8 cellular contexts compared by ENCODE assay signal in the genomic region with DNA sequence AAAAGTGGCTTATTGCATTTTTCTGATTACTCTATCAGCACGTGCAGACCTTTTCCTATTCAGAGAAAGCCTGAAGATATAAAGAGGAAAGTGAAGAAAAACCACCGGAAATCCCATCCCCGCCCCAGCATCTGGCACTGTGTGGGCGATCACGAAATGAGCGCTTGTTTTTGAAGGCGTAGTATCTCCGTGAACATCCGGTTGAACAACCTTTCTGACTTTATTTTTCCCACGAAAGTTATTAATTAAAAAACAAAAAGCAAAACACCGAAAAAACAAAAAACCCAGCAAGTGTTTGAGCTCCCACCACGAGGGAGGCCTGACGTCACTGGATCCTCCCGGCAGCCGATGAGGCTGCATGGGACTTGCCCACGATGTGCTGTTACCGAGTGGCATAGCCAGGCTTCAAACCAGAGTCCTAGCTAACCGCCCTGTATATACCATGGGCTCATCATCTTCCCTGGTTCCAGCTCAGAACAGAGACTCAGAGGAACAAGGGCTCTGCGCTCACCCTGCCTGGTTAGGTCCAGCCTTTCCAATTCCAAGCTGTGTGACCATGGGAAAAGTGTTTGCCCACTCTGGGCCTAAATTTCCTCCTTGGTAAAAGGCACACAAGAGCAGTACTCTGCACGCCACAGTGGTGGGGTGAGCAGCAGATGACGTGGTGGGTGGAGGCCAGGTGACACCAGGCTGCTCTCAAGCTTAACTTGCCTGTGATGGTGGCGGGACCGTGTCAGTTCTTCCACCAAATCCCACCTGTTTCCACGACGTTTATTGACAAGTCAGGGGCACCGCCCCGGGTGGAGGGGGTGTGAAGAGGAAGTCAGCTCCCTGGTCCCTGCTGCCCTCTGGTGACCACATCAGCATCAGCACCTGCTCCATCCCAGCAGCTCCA. TPM values are rescaled to one million over a fixed set of nuclear protein-coding genes. Genes with fewer than 3 reads are reported as not detected.
DNase-seq lines count a peak whose midpoint lies in the region; ATAC-seq and TF ChIP-seq lines count a peak whose summit lies in the region.

No MANE protein-coding gene starts in this region.

- 24 to 34% (median 27%) methylated on average over 22 to 27 of the region's 27 CpGs for WGBS in heart left ventricle, 4 donors

- H3K36me3 ChIP-seq in KMS-11 (ENCODE audit: insufficient read depth) (no peaks in the 10 kb centered on the region), heart left ventricle (peaks cover 0 to 17% (median 8%) of the 10 kb centered on the region in 9 donors), uterus (no peaks in the 10 kb centered on the region)

- peak overlapping the region; percentile 43 for H2AFZ ChIP-seq in KMS-11 (ENCODE audit: low read depth)

- peaks cover 0 to 9% (median 0%) of the 10 kb centered on the region in 12 donors for H3K9me3 ChIP-seq in heart left ventricle
- no peaks in the 10 kb centered on the region for H3K9me3 ChIP-seq in uterus

- H3K4me1 ChIP-seq in KMS-11 (ENCODE audit: low read depth, poor library complexity, severe bottlenecking) (peaks cover 26% of the 10 kb centered on the region), heart left ventricle (peaks cover 0 to 31% (median 12%) of the 10 kb centered on the region in 12 donors), uterus (no peaks in the 10 kb centered on the region)

- TF ChIP-seq POLR2A in heart left ventricle (IDR thresholded peaks at IDR 0.05) (no peak), uterus (IDR thresholded peaks at IDR 0.05) (no peak)

- no peak overlapping the region for H3K9ac ChIP-seq in KMS-11

- intact Hi-C loops in heart left ventricle (cut with DNase I): loop anchor here (1.0 to 10.0 kb wide), 15 partner anchors 50 to 1533 kb away; no protein-coding TSS in a partner anchor
- intact Hi-C loops in uterus (cut with DNase I; ENCODE audit: low total_unique reads): loop anchor here (10.0 kb wide), 1 partner anchor 133 kb away; no protein-coding TSS in a partner anchor

- ATAC-seq in GM21723 (IDR thresholded peaks at IDR 0.05; ENCODE audit: unreplicated experiment): peak; percentile 65
- peak; percentile 77 to 89 (median 86) for ATAC-seq in heart left ventricle

- DNase-seq in ELR (ENCODE audit: low read depth) (peak; percentile 81), SW480 (ENCODE audit: low spot score) (peak; percentile 70), heart left ventricle (peak; percentile 81 to 88 (median 84)), putamen (ENCODE audit: low spot score) (peak; percentile 31), uterus (peak; percentile 81 to 84)
- peak; percentile 88 for DNase-seq in activated naive CD8-positive, alpha-beta T cell treated with anti-CD3 and anti-CD28 coated beads, Interleukin-2, amount 50 U/mL, for 16 hours (ENCODE audit: low read depth, low spot score)

- no peaks in the 10 kb centered on the region for H4K20me1 ChIP-seq in KMS-11 (ENCODE audit: insufficient read depth)

- TF ChIP-seq CTCF in KMS-11 (conservative IDR thresholded peaks at IDR 0.05; ENCODE audit: low read depth, low read length): peak; percentile 71
- TF ChIP-seq CTCF in heart left ventricle (IDR thresholded peaks at IDR 0.05): peak; percentile 72 to 93 (median 86)
- peak; percentile 82 to 92 (median 86) for TF ChIP-seq CTCF in uterus (IDR thresholded peaks at IDR 0.05)

- H3K27me3 ChIP-seq in KMS-11 (ENCODE audit: insufficient read depth, low read depth) (no peaks in the 10 kb centered on the region), heart left ventricle (no peaks in the 10 kb centered on the region), uterus (no peaks in the 10 kb centered on the region)

- H3K4me2 ChIP-seq in KMS-11: peak overlapping the region; percentile 33

- H3K4me3 ChIP-seq in KMS-11 (IDR thresholded peaks at IDR 0.05; ENCODE audit: insufficient read depth, low read depth, low read length) (no peak overlapping the region), heart left ventricle (peak overlapping the region in 10 of 12 donors; percentile 1 to 48 (median 30)), uterus (peak overlapping the region in 1 of 2 donors; percentile 15)

- no peaks in the 10 kb centered on the region for H3K79me2 ChIP-seq in KMS-11 (ENCODE audit: insufficient read depth, low read depth)

- H3K27ac ChIP-seq in KMS-11 (no peak overlapping the region), heart left ventricle (peak overlapping the region in 11 of 12 donors; percentile 40 to 91 (median 53)), uterus (peak overlapping the region; percentile 56 to 75)

RNA-seq across cellular contexts. Expression of a gene that starts 34.3 kb away (rescaled TPM):
- total RNA-seq in heart left ventricle (1 to 10 TPM in 2 of 9 donors, under 1 TPM in 6, not detected in 1; 0.12 to 6.0 (median 0.35) TPM), uterus (under 1 TPM in 2 of 4 donors, not detected in 2; 0.21 to 0.46 TPM)
- under 1 TPM; 0.04 to 0.10 TPM for polyA plus RNA-seq in heart left ventricle

RNA-seq across cellular contexts. Expression of a gene that starts 53.9 kb away (rescaled TPM):
- total RNA-seq in heart left ventricle (10 to 100 TPM in 4 of 9 donors, 1 to 10 TPM in 5; 6.7 to 47.4 (median 8.2) TPM), uterus (100 to 1,000 TPM in 1 of 4 donors, 10 to 100 TPM in 2, 1 to 10 TPM in 1; 9.4 to 137 (median 45.4) TPM)
- polyA plus RNA-seq in heart left ventricle: 1 to 10 TPM; 5.8 to 9.9 TPM

Comparison
In these comparisons a context has a peak if more than half of its experiments do, and no peak if none do; other contexts are left out.
1. DNase-seq: peak in every context shown above with its lines; median percentile 88 in activated naive CD8-positive, alpha-beta T cell treated with anti-CD3 and anti-CD28 coated beads, Interleukin-2, amount 50 U/mL, for 16 hours; 84 in heart left ventricle; 82 in uterus; 81 in ELR; 70 in SW480; 31 in putamen.